Comparison of ENCODE assay signal across 8 cellular contexts in the genomic region with DNA sequence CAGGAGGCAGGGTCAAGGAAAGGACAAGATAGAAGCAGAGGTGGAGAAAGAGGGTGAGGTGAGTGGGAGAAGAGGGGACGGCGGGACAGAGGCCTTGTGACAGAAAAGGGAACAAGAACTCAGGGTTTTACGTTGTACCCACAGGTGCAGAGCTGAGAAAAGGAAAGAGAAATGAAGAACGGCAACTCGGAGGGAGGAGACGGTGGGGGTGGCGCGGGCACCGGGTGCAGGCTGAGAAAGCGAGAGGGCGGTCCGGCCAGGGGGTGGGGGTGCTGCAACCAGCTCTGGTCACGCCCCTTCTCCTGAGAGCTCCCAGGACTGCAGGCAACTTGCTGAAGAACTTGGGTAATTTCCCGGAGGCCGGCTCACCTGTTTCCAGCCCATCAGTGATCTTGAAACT.
A peak's percentile ranks its signal among the peaks of the same experiment; 100 is the strongest.
DNase-seq lines count a peak whose midpoint lies in the region; ATAC-seq and TF ChIP-seq lines count a peak whose summit lies in the region.

No MANE protein-coding gene starts in this region.

- no peaks in the 10 kb centered on the region for H3K36me3 ChIP-seq in esophagus squamous epithelium

- 9 to 12% methylated on average over 15 of the region's 15 CpGs for WGBS in esophagus squamous epithelium, 2 donors

- no peaks in the 10 kb centered on the region for H3K9me3 ChIP-seq in esophagus squamous epithelium

- peaks cover 0 to 17% (median 3%) of the 10 kb centered on the region in 3 donors for H3K4me1 ChIP-seq in esophagus squamous epithelium

- intact Hi-C loops in esophagus squamous epithelium (cut with DNase I), result no loop called here

- H3K27ac ChIP-seq in esophagus squamous epithelium, result no peak overlapping the region

- peak; percentile 91 to 94 for DNase-seq in activated CD4-positive, alpha-beta T cell treated with anti-CD3 and anti-CD28 coated beads, Interleukin-2, amount 50 U/mL, for 48 hours
- DNase-seq in esophagus squamous epithelium (lab: John Stamatoyannopoulos, UW) (no peak), occipital lobe (lab: John Stamatoyannopoulos, UW) (no peak), HT-29 (ENCODE audit: low spot score) (no peak), islet precursor cell (no peak)
- DNase-seq in stimulated activated CD4-positive, alpha-beta T cell treated with anti-CD3 and anti-CD28 coated beads, Interleukin-1b, Interleukin-23, amount 100 ng/mL, for 48 hours, result peak; percentile 92

- peak overlapping the region in 3 of 4 donors; percentile 10 to 41 (median 16) for H3K4me3 ChIP-seq in esophagus squamous epithelium

- no peak for TF ChIP-seq POLR2A in esophagus squamous epithelium (IDR thresholded peaks at IDR 0.05)

- peak; percentile 75 for ATAC-seq in GM19372 (IDR thresholded peaks at IDR 0.05; ENCODE audit: low read depth, unreplicated experiment)
- peak; percentile 91 for ATAC-seq in HG03280 (IDR thresholded peaks at IDR 0.05; ENCODE audit: unreplicated experiment)

- no peak for TF ChIP-seq CTCF in esophagus squamous epithelium (IDR thresholded peaks at IDR 0.05)

- peaks cover 0 to 58% (median 0%) of the 10 kb centered on the region in 4 donors for H3K27me3 ChIP-seq in esophagus squamous epithelium

Comparison
In these comparisons a context has a peak if more than half of its experiments do, and no peak if none do; other contexts are left out.
1. DNase-seq: peak in activated CD4-positive, alpha-beta T cell treated with anti-CD3 and anti-CD28 coated beads, Interleukin-2, amount 50 U/mL, for 48 hours (2 of 2) and stimulated activated CD4-positive, alpha-beta T cell treated with anti-CD3 and anti-CD28 coated beads, Interleukin-1b, Interleukin-23, amount 100 ng/mL, for 48 hours (single experiment); none in esophagus squamous epithelium (single experiment), occipital lobe (single experiment), HT-29 (single experiment) and islet precursor cell (single experiment).